In the genomic region with DNA sequence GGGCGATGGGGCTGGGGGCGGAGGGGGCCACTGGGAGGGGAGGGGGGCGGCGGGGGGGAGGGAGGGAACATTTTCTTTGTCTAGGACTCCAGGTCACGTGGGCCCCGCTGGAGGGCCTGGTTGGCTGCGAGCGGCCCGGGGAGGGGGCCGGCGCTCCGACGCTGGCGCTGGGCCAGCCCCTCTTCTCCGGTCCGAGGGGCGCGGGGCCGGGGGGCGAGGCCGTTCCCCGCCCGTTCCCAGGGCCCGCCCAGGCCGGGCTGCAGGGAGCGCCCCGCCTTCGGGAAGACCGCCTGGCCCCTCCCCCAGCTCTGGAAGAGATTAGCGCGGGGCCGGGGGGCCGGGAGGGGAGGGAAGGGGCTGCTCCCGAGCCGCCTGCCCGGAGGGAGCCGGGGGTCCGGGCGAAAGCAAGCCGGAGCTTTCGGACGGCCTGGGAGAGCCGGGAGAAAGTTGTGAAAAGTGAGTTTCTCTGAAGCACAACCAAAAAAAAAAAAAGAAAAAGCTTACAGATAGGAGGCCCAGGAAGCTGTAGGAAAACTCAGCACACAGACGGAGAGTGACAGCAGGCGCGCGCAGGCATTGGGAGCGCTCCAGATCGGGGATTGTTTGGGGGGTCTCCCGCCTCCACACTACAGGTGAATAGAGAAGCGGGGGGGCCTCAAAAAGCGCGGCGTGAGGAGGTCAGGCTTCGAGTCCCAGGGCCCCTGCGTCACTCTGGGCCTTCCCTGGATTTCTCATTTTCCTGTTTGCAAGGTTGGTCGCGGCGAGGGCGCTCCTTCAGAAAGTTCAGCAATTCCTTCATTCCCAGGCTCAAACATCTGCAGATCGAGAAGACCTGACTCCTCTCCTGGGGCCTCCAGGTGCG, we compare ENCODE assay signal across 1 cellular context.
TF ChIP-seq lines count a peak whose summit lies in the region.

No MANE protein-coding gene starts in this region.

TF ChIP-seq in HepG2, 621 proteins besides CTCF, POLR2A, EP300 and RAD21 (continued from another document and continues in another):
- TF ChIP-seq ZHX2 (IDR thresholded peaks at IDR 0.05; ENCODE audit: low read depth) (no peak), ZHX2 (CRISPR knock-in tag; IDR thresholded peaks at IDR 0.05; ENCODE audit: borderline replicate concordance) (no peak), HNRNPUL1 (IDR thresholded peaks at IDR 0.05; ENCODE audit: low read depth, low read length) (no peak), FOXP1 (IDR thresholded peaks at IDR 0.05) (no peak), FOXP1 (CRISPR knock-in tag; IDR thresholded peaks at IDR 0.05) (no peak), SNRNP70 (IDR thresholded peaks at IDR 0.05; ENCODE audit: low read depth, low read length) (no peak), ZNF318 (CRISPR knock-in tag; IDR thresholded peaks at IDR 0.05) (0 out of 2 replicates have a peak, but pooled peaks have one; percentile 50), NAIF1 (CRISPR knock-in tag; IDR thresholded peaks at IDR 0.05; ENCODE audit: borderline replicate concordance) (no peak), BRD4 (CRISPR knock-in tag; IDR thresholded peaks at IDR 0.05) (no peak), TMF1 (CRISPR knock-in tag; IDR thresholded peaks at IDR 0.05; ENCODE audit: low read depth) (0 out of 2 replicates have a peak, but pooled peaks have one; percentile 15), ARID2 (CRISPR knock-in tag; IDR thresholded peaks at IDR 0.05; ENCODE audit: borderline replicate concordance) (0 out of 2 replicates have a peak, but pooled peaks have one; percentile 50), SRSF9 (IDR thresholded peaks at IDR 0.05; ENCODE audit: borderline replicate concordance, insufficient read depth, low read depth, low read length, poor library complexity, severe bottlenecking) (no peak), ZNF263 (CRISPR knock-in tag; IDR thresholded peaks at IDR 0.05) (no peak), ZNF569 (CRISPR knock-in tag; IDR thresholded peaks at IDR 0.05; ENCODE audit: borderline replicate concordance) (no peak), ZNF256 (CRISPR knock-in tag; conservative IDR thresholded peaks at IDR 0.05) (no peak), ZNF570 (CRISPR knock-in tag; IDR thresholded peaks at IDR 0.05; ENCODE audit: borderline replicate concordance) (no peak), MXI1 (IDR thresholded peaks at IDR 0.05; ENCODE audit: borderline replicate concordance, low read depth, low read length) (no peak; the same call in 2 of the 3 replicates)
- TF ChIP-seq, protein P1, sequence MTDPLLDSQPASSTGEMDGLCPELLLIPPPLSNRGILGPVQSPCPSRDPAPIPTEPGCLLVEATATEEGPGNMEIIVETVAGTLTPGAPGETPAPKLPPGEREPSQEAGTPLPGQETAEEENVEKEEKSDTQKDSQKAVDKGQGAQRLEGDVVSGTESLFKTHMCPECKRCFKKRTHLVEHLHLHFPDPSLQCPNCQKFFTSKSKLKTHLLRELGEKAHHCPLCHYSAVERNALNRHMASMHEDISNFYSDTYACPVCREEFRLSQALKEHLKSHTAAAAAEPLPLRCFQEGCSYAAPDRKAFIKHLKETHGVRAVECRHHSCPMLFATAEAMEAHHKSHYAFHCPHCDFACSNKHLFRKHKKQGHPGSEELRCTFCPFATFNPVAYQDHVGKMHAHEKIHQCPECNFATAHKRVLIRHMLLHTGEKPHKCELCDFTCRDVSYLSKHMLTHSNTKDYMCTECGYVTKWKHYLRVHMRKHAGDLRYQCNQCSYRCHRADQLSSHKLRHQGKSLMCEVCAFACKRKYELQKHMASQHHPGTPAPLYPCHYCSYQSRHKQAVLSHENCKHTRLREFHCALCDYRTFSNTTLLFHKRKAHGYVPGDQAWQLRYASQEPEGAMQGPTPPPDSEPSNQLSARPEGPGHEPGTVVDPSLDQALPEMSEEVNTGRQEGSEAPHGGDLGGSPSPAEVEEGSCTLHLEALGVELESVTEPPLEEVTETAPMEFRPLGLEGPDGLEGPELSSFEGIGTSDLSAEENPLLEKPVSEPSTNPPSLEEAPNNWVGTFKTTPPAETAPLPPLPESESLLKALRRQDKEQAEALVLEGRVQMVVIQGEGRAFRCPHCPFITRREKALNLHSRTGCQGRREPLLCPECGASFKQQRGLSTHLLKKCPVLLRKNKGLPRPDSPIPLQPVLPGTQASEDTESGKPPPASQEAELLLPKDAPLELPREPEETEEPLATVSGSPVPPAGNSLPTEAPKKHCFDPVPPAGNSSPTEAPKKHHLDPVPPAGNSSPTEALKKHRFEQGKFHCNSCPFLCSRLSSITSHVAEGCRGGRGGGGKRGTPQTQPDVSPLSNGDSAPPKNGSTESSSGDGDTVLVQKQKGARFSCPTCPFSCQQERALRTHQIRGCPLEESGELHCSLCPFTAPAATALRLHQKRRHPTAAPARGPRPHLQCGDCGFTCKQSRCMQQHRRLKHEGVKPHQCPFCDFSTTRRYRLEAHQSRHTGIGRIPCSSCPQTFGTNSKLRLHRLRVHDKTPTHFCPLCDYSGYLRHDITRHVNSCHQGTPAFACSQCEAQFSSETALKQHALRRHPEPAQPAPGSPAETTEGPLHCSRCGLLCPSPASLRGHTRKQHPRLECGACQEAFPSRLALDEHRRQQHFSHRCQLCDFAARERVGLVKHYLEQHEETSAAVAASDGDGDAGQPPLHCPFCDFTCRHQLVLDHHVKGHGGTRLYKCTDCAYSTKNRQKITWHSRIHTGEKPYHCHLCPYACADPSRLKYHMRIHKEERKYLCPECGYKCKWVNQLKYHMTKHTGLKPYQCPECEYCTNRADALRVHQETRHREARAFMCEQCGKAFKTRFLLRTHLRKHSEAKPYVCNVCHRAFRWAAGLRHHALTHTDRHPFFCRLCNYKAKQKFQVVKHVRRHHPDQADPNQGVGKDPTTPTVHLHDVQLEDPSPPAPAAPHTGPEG (CRISPR knock-in tag; IDR thresholded peaks at IDR 0.05), result 0 out of 2 replicates have a peak, but pooled peaks have one; percentile 17
- TF ChIP-seq, protein P2, sequence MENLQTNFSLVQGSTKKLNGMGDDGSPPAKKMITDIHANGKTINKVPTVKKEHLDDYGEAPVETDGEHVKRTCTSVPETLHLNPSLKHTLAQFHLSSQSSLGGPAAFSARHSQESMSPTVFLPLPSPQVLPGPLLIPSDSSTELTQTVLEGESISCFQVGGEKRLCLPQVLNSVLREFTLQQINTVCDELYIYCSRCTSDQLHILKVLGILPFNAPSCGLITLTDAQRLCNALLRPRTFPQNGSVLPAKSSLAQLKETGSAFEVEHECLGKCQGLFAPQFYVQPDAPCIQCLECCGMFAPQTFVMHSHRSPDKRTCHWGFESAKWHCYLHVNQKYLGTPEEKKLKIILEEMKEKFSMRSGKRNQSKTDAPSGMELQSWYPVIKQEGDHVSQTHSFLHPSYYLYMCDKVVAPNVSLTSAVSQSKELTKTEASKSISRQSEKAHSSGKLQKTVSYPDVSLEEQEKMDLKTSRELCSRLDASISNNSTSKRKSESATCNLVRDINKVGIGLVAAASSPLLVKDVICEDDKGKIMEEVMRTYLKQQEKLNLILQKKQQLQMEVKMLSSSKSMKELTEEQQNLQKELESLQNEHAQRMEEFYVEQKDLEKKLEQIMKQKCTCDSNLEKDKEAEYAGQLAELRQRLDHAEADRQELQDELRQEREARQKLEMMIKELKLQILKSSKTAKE (CRISPR knock-in tag; IDR thresholded peaks at IDR 0.05; ENCODE audit: borderline replicate concordance), result no peak
- TF ChIP-seq, protein P3, sequence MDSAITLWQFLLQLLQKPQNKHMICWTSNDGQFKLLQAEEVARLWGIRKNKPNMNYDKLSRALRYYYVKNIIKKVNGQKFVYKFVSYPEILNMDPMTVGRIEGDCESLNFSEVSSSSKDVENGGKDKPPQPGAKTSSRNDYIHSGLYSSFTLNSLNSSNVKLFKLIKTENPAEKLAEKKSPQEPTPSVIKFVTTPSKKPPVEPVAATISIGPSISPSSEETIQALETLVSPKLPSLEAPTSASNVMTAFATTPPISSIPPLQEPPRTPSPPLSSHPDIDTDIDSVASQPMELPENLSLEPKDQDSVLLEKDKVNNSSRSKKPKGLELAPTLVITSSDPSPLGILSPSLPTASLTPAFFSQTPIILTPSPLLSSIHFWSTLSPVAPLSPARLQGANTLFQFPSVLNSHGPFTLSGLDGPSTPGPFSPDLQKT (CRISPR knock-in tag; IDR thresholded peaks at IDR 0.05; ENCODE audit: borderline replicate concordance), result no peak
